In the genomic region with DNA sequence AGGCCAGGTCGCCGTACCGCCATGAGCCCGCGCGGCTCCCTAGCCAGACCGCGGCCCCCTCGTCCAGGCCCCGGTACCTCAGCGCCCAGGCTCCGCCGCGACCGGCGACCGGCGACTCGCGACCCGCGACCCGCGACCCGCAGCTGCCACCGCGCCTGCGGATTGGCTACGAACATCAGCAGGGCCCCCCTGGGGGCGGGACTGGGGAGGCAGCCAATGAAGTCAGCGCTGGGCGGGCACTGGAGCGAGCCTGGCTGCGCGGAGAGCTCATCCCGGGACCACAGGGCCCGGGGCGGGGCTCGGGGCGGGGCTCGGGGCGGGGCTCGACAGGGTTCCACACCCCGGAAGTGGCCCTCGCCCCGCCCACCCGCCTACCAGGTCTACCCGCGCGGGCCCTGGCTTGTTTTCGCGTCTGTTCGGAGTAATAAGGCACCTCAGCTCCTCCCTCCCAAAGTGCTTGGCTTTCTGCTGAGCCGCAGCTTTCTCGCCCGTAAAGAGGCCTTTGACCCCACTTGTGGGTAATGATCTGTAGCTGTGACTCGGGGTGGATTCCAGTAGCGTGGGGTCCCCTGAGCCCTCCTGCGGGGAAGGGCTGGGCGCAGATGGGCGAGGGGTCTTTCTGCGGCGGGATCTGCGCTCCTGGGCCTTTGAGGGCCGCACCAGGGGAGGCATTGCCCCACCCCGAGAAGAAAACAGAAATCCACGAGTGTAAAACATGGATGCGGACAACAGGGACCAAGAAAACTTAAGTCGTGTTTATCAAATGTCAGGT, we compare ENCODE assay signal across 8 cellular contexts. TPM values are rescaled to one million over a fixed set of nuclear protein-coding genes. Genes with fewer than 3 reads are reported as not detected.
DNase-seq lines count a peak whose midpoint lies in the region; ATAC-seq and TF ChIP-seq lines count a peak whose summit lies in the region.

A gene (minus strand): TSS at position 170 of the 772 bp plus-strand sequence. CDS start 1,438 bp downstream, outside the sequence.

- TF ChIP-seq EP300 in neural cell (conservative IDR thresholded peaks at IDR 0.05; ENCODE audit: poor library complexity, severe bottlenecking), result no peak

- H3K27me3 Mint-ChIP-seq in stimulated activated naive CD8-positive, alpha-beta T cell treated with anti-CD3 and anti-CD28 coated beads, Interleukin-15, Interleukin-2, amounts not matched to agents 100 ng/mL and 50 ng/mL, for 24 hours, result no peaks in the 10 kb centered on the region

- H3K4me3 ChIP-seq in HCT116 (replicated peaks in 1 of 2; ENCODE audit: low read depth in 1 of 2, low read length in 2 of 2), result peak within 1 kb of the TSS; percentile 64 to 73
- H3K4me3 ChIP-seq in MM.1S (ENCODE audit: low read length), result peak within 1 kb of the TSS; percentile 91
- H3K4me3 ChIP-seq in neural cell (ENCODE audit: low read length), result peak within 1 kb of the TSS; percentile 90

- H3K4me1 ChIP-seq in HCT116 (ENCODE audit: control insufficient read depth in 1 of 2, insufficient read depth in 2 of 2, low read length in 2 of 2), result peaks cover 3 to 13% of the 10 kb centered on the region in 2 experiments; a peak in 3 of 4 replicates
- peaks cover 7% of the 10 kb centered on the region; the same call in 1 of the 2 replicates for H3K4me1 ChIP-seq in MM.1S (ENCODE audit: low read length)

- peak; percentile 100 for ATAC-seq in HCT116

- peak within 1 kb of the TSS; percentile 92 for H3K27ac Mint-ChIP-seq in stimulated activated naive CD8-positive, alpha-beta T cell treated with anti-CD3 and anti-CD28 coated beads, Interleukin-15, Interleukin-2, amounts not matched to agents 100 ng/mL and 50 ng/mL, for 24 hours

- RAD21 ChIA-PET in HCT116 (lab: Charles Lee; ENCODE audit: low non-redundant PET in 1 of 2, low total read pairs in 2 of 2, uncharacterized antibody in 2 of 2, unreplicated experiment in 2 of 2), result interaction anchor here (0.6 to 1.0 kb wide), 5 partner anchors 14 to 461 kb away, joined by 3 to 6 read pairs (median 3); no protein-coding TSS in a partner anchor

- POLR2A ChIA-PET in HCT116 (lab: Charles Lee), result interaction anchor here (0.6 to 1.6 kb wide), 10 partner anchors 23 to 1107 kb away, joined by 3 to 6 read pairs (median 4); a partner anchor contains a TSS

- peak within 1 kb of the TSS; percentile 81 for H3K4me3 Mint-ChIP-seq in stimulated activated naive CD8-positive, alpha-beta T cell treated with anti-CD3 and anti-CD28 coated beads, Interleukin-15, Interleukin-2, amounts not matched to agents 100 ng/mL and 50 ng/mL, for 24 hours

- H2AFZ ChIP-seq in HCT116 (ENCODE audit: low read depth, low read length, poor library complexity, severe bottlenecking) (peak within 1 kb of the TSS; percentile 77), MM.1S (ENCODE audit: low read length) (peak within 1 kb of the TSS; percentile 100), neural cell (ENCODE audit: low read depth, low read length) (peak within 1 kb of the TSS; percentile 65)

- intact Hi-C loops in HCT116 (cut with micrococcal nuclease), result no loop called here

- H3K4me2 ChIP-seq in HCT116 (ENCODE audit: low read length) (peak within 1 kb of the TSS; percentile 86), MM.1S (ENCODE audit: low read depth, low read length) (peak within 1 kb of the TSS; percentile 97), neural cell (ENCODE audit: low read length) (peak within 1 kb of the TSS; percentile 70)

- H3K27ac ChIP-seq in HCT116 (ENCODE audit: low read depth, low read length) (peak within 1 kb of the TSS; percentile 59), MM.1S (ENCODE audit: low read length) (peak within 1 kb of the TSS; percentile 42; the same call in 1 of the 2 replicates), neural cell (ENCODE audit: low read length) (no peak within 1 kb of the TSS)

- no peaks in the 10 kb centered on the region for H3K36me3 ChIP-seq in HCT116 (ENCODE audit: control insufficient read depth in 1 of 2, insufficient read depth in 2 of 2, low read length in 2 of 2)
- no peaks in the 10 kb centered on the region for H3K36me3 ChIP-seq in MM.1S (replicated peaks; ENCODE audit: insufficient read depth, low read length)
- peaks cover 4% of the 10 kb centered on the region for H3K36me3 ChIP-seq in neural cell (ENCODE audit: insufficient read depth, low read length)

- TF ChIP-seq POLR2A in HCT116 (IDR thresholded peaks at IDR 0.05; ENCODE audit: borderline replicate concordance, extremely low read depth, insufficient read depth, insufficient read length), result no peak

- no peaks in the 10 kb centered on the region for H3K27me3 ChIP-seq in HCT116 (ENCODE audit: insufficient read depth, low read length)
- no peaks in the 10 kb centered on the region for H3K27me3 ChIP-seq in MM.1S (replicated peaks; ENCODE audit: insufficient read depth, low read length)
- no peaks in the 10 kb centered on the region for H3K27me3 ChIP-seq in neural cell (ENCODE audit: insufficient read depth, low read depth, low read length)

- H3K79me2 ChIP-seq in HCT116 (ENCODE audit: insufficient read depth, low read length) (no peaks in the 10 kb centered on the region), MM.1S (ENCODE audit: low read length) (0 out of 2 replicates have a peak, but pooled peaks cover 3% of the 10 kb centered on the region), neural cell (replicated peaks; ENCODE audit: insufficient read depth, low read length) (no peaks in the 10 kb centered on the region)

- TF ChIP-seq CTCF in HCT116 (IDR thresholded peaks at IDR 0.05 in 2 of 3, conservative IDR thresholded peaks at IDR 0.05 in 1 of 3; ENCODE audit: borderline replicate concordance in 1 of 3, insufficient read depth in 1 of 3, low read depth in 2 of 3, low read length in 2 of 3) (no peak), MM.1S (IDR thresholded peaks at IDR 0.05; ENCODE audit: low read length) (no peak), neural cell (IDR thresholded peaks at IDR 0.05; ENCODE audit: poor library complexity, severe bottlenecking) (no peak)

- H3F3A ChIP-seq in MM.1S (ENCODE audit: insufficient read depth, low read length) (peaks cover 8% of the 10 kb centered on the region; the same call in 1 of the 2 replicates), neural cell (ENCODE audit: insufficient read depth, low read length, poor library complexity, severe bottlenecking) (no peaks in the 10 kb centered on the region)

- H3K9me3 Mint-ChIP-seq in stimulated activated naive CD8-positive, alpha-beta T cell treated with anti-CD3 and anti-CD28 coated beads, Interleukin-15, Interleukin-2, amounts not matched to agents 100 ng/mL and 50 ng/mL, for 24 hours, result no peaks in the 10 kb centered on the region

- H3K4me1 Mint-ChIP-seq in stimulated activated naive CD8-positive, alpha-beta T cell treated with anti-CD3 and anti-CD28 coated beads, Interleukin-15, Interleukin-2, amounts not matched to agents 100 ng/mL and 50 ng/mL, for 24 hours (ENCODE audit: low read depth), result peaks cover 27% of the 10 kb centered on the region

- DNase-seq in GF-D8 (lab: John Stamatoyannopoulos, UW) (peak; percentile 82), HCT116 (ENCODE audit: low read depth, low spot score) (peak; percentile 84), MM.1S (peak; percentile 97), SHP77 (lab: John Stamatoyannopoulos, UW) (peak; percentile 91 to 93), fibroblast of the conjunctiva (ENCODE audit: low read depth) (peak; percentile 89)
- DNase-seq in activated effector memory CD4-positive, alpha-beta T cell treated with Interleukin-2 at 50 U/mL for 16 hours, result peak; percentile 97

- CTCF ChIA-PET in HCT116 (lab: Charles Lee), result interaction anchor here (0.6 to 1.8 kb wide), 4 partner anchors 23 to 461 kb away, joined by 3 to 19 read pairs (median 9); no protein-coding TSS in a partner anchor

- H3K9me2 ChIP-seq in HCT116 (ENCODE audit: insufficient read depth) (no peaks in the 10 kb centered on the region), MM.1S (replicated peaks; ENCODE audit: insufficient read depth, low read length) (no peaks in the 10 kb centered on the region), neural cell (ENCODE audit: insufficient read depth, low read length) (no peaks in the 10 kb centered on the region)

- no peaks in the 10 kb centered on the region for H3K36me3 Mint-ChIP-seq in stimulated activated naive CD8-positive, alpha-beta T cell treated with anti-CD3 and anti-CD28 coated beads, Interleukin-15, Interleukin-2, amounts not matched to agents 100 ng/mL and 50 ng/mL, for 24 hours (ENCODE audit: low read depth)

- H3K9me3 ChIP-seq in HCT116 (ENCODE audit: control insufficient read depth in 1 of 2, insufficient read depth in 1 of 2, low read depth in 1 of 2, low read length in 2 of 2), result no peaks in the 10 kb centered on the region
- H3K9me3 ChIP-seq in MM.1S (replicated peaks; ENCODE audit: insufficient read depth, low read length), result no peaks in the 10 kb centered on the region
- no peaks in the 10 kb centered on the region for H3K9me3 ChIP-seq in neural cell (ENCODE audit: low read length)

- H3K9ac ChIP-seq in HCT116 (ENCODE audit: low read length), result peak within 1 kb of the TSS; percentile 60
- H3K9ac ChIP-seq in MM.1S (ENCODE audit: low read length), result peak within 1 kb of the TSS; percentile 61
- H3K9ac ChIP-seq in neural cell (ENCODE audit: low read length), result peak within 1 kb of the TSS; percentile 66

- H4K20me1 ChIP-seq in HCT116 (ENCODE audit: insufficient read depth) (no peaks in the 10 kb centered on the region), MM.1S (ENCODE audit: insufficient read depth, low read length) (no peaks in the 10 kb centered on the region), neural cell (ENCODE audit: insufficient read depth) (no peaks in the 10 kb centered on the region)

- BruUV-seq in HCT116 (replicated peaks; lab: Mats Ljungman, UMichigan), result TSS peak; percentile 98

- TF ChIP-seq RAD21 in HCT116 (IDR thresholded peaks at IDR 0.05; ENCODE audit: low read depth), result no peak
- TF ChIP-seq RAD21 in neural cell (conservative IDR thresholded peaks at IDR 0.05), result no peak

TF ChIP-seq in HCT116, 20 proteins besides CTCF, POLR2A, EP300 and RAD21:
- TF ChIP-seq POLR2AphosphoS5 (IDR thresholded peaks at IDR 0.05; ENCODE audit: low read depth, low read length) (peak; percentile 84), SIN3A (IDR thresholded peaks at IDR 0.05; ENCODE audit: low read depth) (no peak), ELF1 (IDR thresholded peaks at IDR 0.05; ENCODE audit: borderline replicate concordance, low read depth) (peak; percentile 60)

TF ChIP-seq in neural cell, 6 proteins besides CTCF, POLR2A, EP300 and RAD21 (continues in another document):
- TF ChIP-seq EZH2 (IDR thresholded peaks at IDR 0.05; ENCODE audit: borderline replicate concordance, insufficient read depth, low read length, poor library complexity, severe bottlenecking) (no peak), MXI1 (conservative IDR thresholded peaks at IDR 0.05; ENCODE audit: poor library complexity, severe bottlenecking) (peak; percentile 41), POLR2AphosphoS5 (IDR thresholded peaks at IDR 0.05) (peak; percentile 28), SMC3 (conservative IDR thresholded peaks at IDR 0.05; ENCODE audit: poor library complexity) (no peak)

RNA-seq across cellular contexts. Expression of the gene that starts here (rescaled TPM):
- 8.6 TPM for total RNA-seq in HCT116 (2021; ENCODE audit: unreplicated experiment)
- polyA plus RNA-seq in HCT116 (2012), result 3.1 and 5.0 TPM in 2 replicates
- polyA plus RNA-seq in neural cell, result 57.5 and 61.4 TPM in 2 replicates
- 35.3 and 37.2 TPM in 2 replicates for polyA minus RNA-seq in neural cell
